2 cellular contexts compared by ENCODE assay signal in genomic region chr21:46145840-46146691, GRCh38.
TF ChIP-seq lines count a peak whose summit lies in the region.

No MANE protein-coding gene starts in this region.

TF ChIP-seq in IMR-90, 13 proteins besides CTCF, POLR2A, EP300 and RAD21:
- TF ChIP-seq RFX5 (IDR thresholded peaks at IDR 0.05; ENCODE audit: low read depth, low read length) (no peak), CEBPB (IDR thresholded peaks at IDR 0.05; ENCODE audit: low read depth, low read length) (no peak), MXI1 (IDR thresholded peaks at IDR 0.05; ENCODE audit: borderline replicate concordance, low read depth, low read length) (no peak), USF2 (IDR thresholded peaks at IDR 0.05; ENCODE audit: low read depth, low read length) (no peak), BHLHE40 (IDR thresholded peaks at IDR 0.05; ENCODE audit: low read depth, low read length) (no peak), ELK1 (IDR thresholded peaks at IDR 0.05; ENCODE audit: borderline replicate concordance, low read depth, low read length) (no peak), MAFK (IDR thresholded peaks at IDR 0.05; ENCODE audit: low read depth, low read length) (no peak), MAZ (IDR thresholded peaks at IDR 0.05; ENCODE audit: borderline replicate concordance, low read depth, low read length) (no peak), RCOR1 (IDR thresholded peaks at IDR 0.05; ENCODE audit: insufficient replicate concordance, low read length) (no peak), NFE2L2 (IDR thresholded peaks at IDR 0.05; ENCODE audit: low read depth, low read length) (no peak), SMC3 (IDR thresholded peaks at IDR 0.05; ENCODE audit: low read depth, low read length) (no peak), FOS (IDR thresholded peaks at IDR 0.05; ENCODE audit: low read depth, low read length) (no peak), CHD1 (IDR thresholded peaks at IDR 0.05; ENCODE audit: low read depth, low read length) (no peak)

TF ChIP-seq in HepG2, 621 proteins besides CTCF, POLR2A, EP300 and RAD21:
- TF ChIP-seq TFDP1 (CRISPR knock-in tag; IDR thresholded peaks at IDR 0.05; ENCODE audit: borderline replicate concordance) (no peak), AGO2 (optimal IDR thresholded peaks at IDR 0.05; ENCODE audit: low read depth, low read length) (peak; percentile 65), ZNF563 (CRISPR knock-in tag; IDR thresholded peaks at IDR 0.05) (no peak), ZNF292 (CRISPR knock-in tag; IDR thresholded peaks at IDR 0.05; ENCODE audit: borderline replicate concordance, low read depth) (no peak), HNRNPK (IDR thresholded peaks at IDR 0.05; ENCODE audit: low read depth, low read length, poor library complexity, severe bottlenecking) (peak; percentile 31), RBFOX2 (IDR thresholded peaks at IDR 0.05; ENCODE audit: low read depth, low read length) (peak; percentile 68), POLR2AphosphoS5 (IDR thresholded peaks at IDR 0.05; ENCODE audit: low read depth, low read length) (peak; percentile 31; the same call in 1 of the 2 replicates), ZFP36L1 (CRISPR knock-in tag; IDR thresholded peaks at IDR 0.05) (no peak)
